17 cellular contexts compared by ENCODE assay signal in the genomic region with DNA sequence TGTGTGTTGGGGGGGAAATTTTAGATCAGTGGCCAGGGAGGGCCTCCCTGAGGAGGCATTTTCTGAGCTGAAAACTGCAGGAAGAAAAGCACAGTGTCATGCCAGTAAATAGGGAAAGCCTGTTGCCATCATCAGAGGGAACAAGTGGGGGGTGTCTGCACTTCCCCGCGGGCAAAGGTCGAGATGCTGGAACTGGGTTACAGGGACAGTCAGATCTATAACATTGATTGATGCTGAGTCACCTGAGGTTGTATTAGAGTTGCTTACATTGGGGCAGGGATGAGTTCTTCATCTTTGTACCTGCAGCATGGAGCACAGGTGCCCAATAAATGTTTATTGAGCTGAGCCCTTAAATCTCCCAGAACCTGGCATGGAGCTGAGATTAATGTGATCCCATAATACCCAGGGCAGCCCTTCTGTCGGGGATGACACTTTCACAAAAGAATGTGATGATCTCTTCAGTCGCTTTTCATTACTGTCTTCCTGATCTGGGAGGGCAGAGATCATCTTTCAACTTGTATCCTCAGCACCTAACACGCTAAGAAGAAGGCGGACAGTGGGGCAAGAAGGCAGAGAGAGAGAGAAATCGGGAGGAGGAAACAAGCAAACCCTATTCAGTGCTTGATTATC. TPM values are rescaled to one million over a fixed set of nuclear protein-coding genes. Genes with fewer than 3 reads are reported as not detected.
A peak's percentile ranks its signal among the peaks of the same experiment; 100 is the strongest.
DNase-seq lines count a peak whose midpoint lies in the region; ATAC-seq and TF ChIP-seq lines count a peak whose summit lies in the region.
"Had no signal": no experiment of that assay in that cellular context is flagged by ENCODE, and none has a peak within 500 bp of the region (broad histone marks: within the 10 kb centered on the region; RNA-seq: fewer than 3 reads in every experiment).

No MANE protein-coding gene starts in this region.

- no TSS peak for BruUV-seq in A673 (replicated peaks; lab: Mats Ljungman, UMichigan)

- DNase-seq in A673 (ENCODE audit: low spot score): peak; percentile 27
- DNase-seq in HuH-7.5 (ENCODE audit: low spot score): peak; percentile 52
- peak; percentile 86 for DNase-seq in WERI-Rb-1
- peak; percentile 56 to 75 (median 72) for DNase-seq in mucosa of descending colon
- DNase-seq in erythroblast (lab: John Stamatoyannopoulos, UW): no peak
- no peak for DNase-seq in Right ventricle myocardium inferior (ENCODE audit: missing footprints)
- DNase-seq in GM13976 (ENCODE audit: low spot score): no peak
- DNase-seq: activated CD4-positive, CD25-positive, alpha-beta regulatory T cell; activated gamma-delta T cell; immature natural killer cell; NCI-H1436; NCI-H226; PC-9; stimulated activated naive CD4-positive, alpha-beta T cell; T-helper 1 cell; upper lobe of right lung had no signal

- H3K4me1 ChIP-seq in A673 (ENCODE audit: insufficient read depth, low read length, poor library complexity, severe bottlenecking) (no peaks in the 10 kb centered on the region), mucosa of descending colon (ENCODE audit: low read depth) (peaks cover 11% of the 10 kb centered on the region)

- H3K36me3 ChIP-seq in A673 (ENCODE audit: insufficient read depth, low read length, poor library complexity, severe bottlenecking): no peaks in the 10 kb centered on the region
- H3K36me3 ChIP-seq in WERI-Rb-1: no peaks in the 10 kb centered on the region
- H3K36me3 ChIP-seq in mucosa of descending colon (ENCODE audit: low read depth): no peaks in the 10 kb centered on the region
- H3K36me3 ChIP-seq: upper lobe of right lung had no signal

- POLR2A ChIA-PET in A673 (lab: Charles Lee; ENCODE audit: low non-redundant PET): no interaction called here

- H3K4me3 ChIP-seq in A673 (ENCODE audit: low read depth, low read length, poor library complexity, severe bottlenecking): no peak overlapping the region
- peak overlapping the region; percentile 21; the same call in 1 of the 2 replicates for H3K4me3 ChIP-seq in WERI-Rb-1 (ENCODE audit: low read depth, low read length)
- no peak overlapping the region for H3K4me3 ChIP-seq in mucosa of descending colon
- H3K4me3 ChIP-seq: PC-9, upper lobe of right lung had no signal

- H3K9me3 ChIP-seq in A673 (ENCODE audit: low read depth, low read length, poor library complexity, severe bottlenecking) (no peaks in the 10 kb centered on the region), WERI-Rb-1 (ENCODE audit: severe bottlenecking) (no peaks in the 10 kb centered on the region), mucosa of descending colon (no peaks in the 10 kb centered on the region)
- H3K9me3 ChIP-seq: upper lobe of right lung had no signal

- H3K27me3 ChIP-seq in A673 (replicated peaks; ENCODE audit: insufficient read depth, low read depth, low read length, poor library complexity) (no peaks in the 10 kb centered on the region), WERI-Rb-1 (ENCODE audit: insufficient read depth, low read depth, severe bottlenecking) (no peaks in the 10 kb centered on the region)
- H3K27me3 ChIP-seq: upper lobe of right lung had no signal

- intact Hi-C loops in A673 (cut with micrococcal nuclease; ENCODE audit: unreplicated experiment) (no loop called here), mucosa of descending colon (cut with DNase I, micrococcal nuclease) (loop anchor here in 1 of 2 donors (10.0 kb wide), 1 partner anchor 164 kb away; no protein-coding TSS in a partner anchor), Right ventricle myocardium inferior (cut with DNase I) (no loop called here)

- ATAC-seq in mucosa of descending colon (peak; percentile 70), Right ventricle myocardium inferior (no peak), GM18870 (IDR thresholded peaks at IDR 0.05; ENCODE audit: unreplicated experiment) (no peak)
- ATAC-seq: upper lobe of right lung had no signal

- TF ChIP-seq POLR2A in erythroblast (IDR thresholded peaks at IDR 0.05; ENCODE audit: low read length): no peak

- H3K27ac ChIP-seq in A673 (ENCODE audit: low read depth, low read length, poor library complexity, severe bottlenecking) (no peak overlapping the region), WERI-Rb-1 (peak overlapping the region; percentile 40)
- H3K27ac ChIP-seq: PC-9, upper lobe of right lung had no signal

- TF ChIP-seq CTCF in A673 (conservative IDR thresholded peaks at IDR 0.05; ENCODE audit: low read depth, low read length) (no peak), WERI-Rb-1 (IDR thresholded peaks at IDR 0.05; ENCODE audit: low read depth, low read length) (no peak), mucosa of descending colon (IDR thresholded peaks at IDR 0.05) (no peak), GM13976 (IDR thresholded peaks at IDR 0.05; ENCODE audit: borderline replicate concordance, control extremely low read depth, extremely low read depth, insufficient read depth, missing control alignments) (no peak)

- CTCF ChIA-PET in A673 (lab: Charles Lee): no interaction called here

- in situ Hi-C loops in GM13976 (cut with MboI; ENCODE audit: low sequenced_read_pairs, unreplicated experiment): loop anchor here (25.0 kb wide), 1 partner anchor 261 kb away; no protein-coding TSS in a partner anchor

RNA-seq across cellular contexts. Expression of a gene that starts 5.9 kb away (rescaled TPM):
- total RNA-seq in A673 (2021) (3.6 and 3.8 TPM in 2 replicates), mucosa of descending colon (10 to 100 TPM; 61.0 to 99.8 (median 98.0) TPM), Right ventricle myocardium inferior (12.6 TPM)
- total RNA-seq: PC-9 had no signal

Comparison
In these comparisons a context has a peak if more than half of its experiments do, and no peak if none do; other contexts are left out.
1. DNase-seq: peak in A673 (single experiment), HuH-7.5 (single experiment), WERI-Rb-1 (single experiment) and mucosa of descending colon (3 of 3); none in erythroblast (0 of 2), Right ventricle myocardium inferior (single experiment) and GM13976 (single experiment).